Comparison of ENCODE assay signal across 26 cellular contexts in genomic region chr13:38538412-38538811, GRCh38.
DNase-seq lines count a peak whose midpoint lies in the region; TF ChIP-seq lines count a peak whose summit lies in the region.
"Had no signal": no experiment of that assay in that cellular context is flagged by ENCODE, and none has a peak within 500 bp of the region (broad histone marks: within the 10 kb centered on the region; RNA-seq: fewer than 3 reads in every experiment).

No MANE protein-coding gene starts in this region.

- in situ Hi-C loops in GM13977 (cut with MboI; ENCODE audit: low pct_unique_long_range_greater_than_20kb, low sequenced_read_pairs, unreplicated experiment): no loop called here

- TF ChIP-seq CTCF in GM13977 (IDR thresholded peaks at IDR 0.05; ENCODE audit: extremely low read depth, insufficient read depth, missing control alignments) (no peak), MCF 10A (IDR thresholded peaks at IDR 0.05; ENCODE audit: unreplicated experiment) (no peak)

- no peaks in the 10 kb centered on the region for H3K27me3 ChIP-seq in H7 (ENCODE audit: control insufficient read depth, insufficient read depth, low read length)
- H3K27me3 ChIP-seq: BLaER1, heart right ventricle, ovary, suprapubic skin, upper lobe of right lung had no signal

- no peak overlapping the region for H3K27ac Mint-ChIP-seq in MCF 10A (ENCODE audit: low read depth, unreplicated experiment)
- H3K27ac Mint-ChIP-seq: activated CD4-positive, alpha-beta T cell treated with anti-CD3 and anti-CD28 coated beads for 36 hours; activated CD8-positive, alpha-beta T cell treated with anti-CD3 and anti-CD28 coated beads for 36 hours; activated naive CD4-positive, alpha-beta T cell treated with anti-CD3 and anti-CD28 coated beads, Interleukin-2, amount 50 U/mL, for 24 hours; activated T-helper 2 cell treated with anti-CD3 and anti-CD28 coated beads, Interferon-gamma antibody, Interleukin-2, Interleukin-4, amounts not matched to agents 10 μg/mL and 5 μg/mL and 100 μg/mL, durations not matched to agents 14 hours and 24 hours and 36 hours; IgD-negative memory B cell; natural killer cell had no signal

- no peak overlapping the region for H3K4me3 ChIP-seq in H7 (ENCODE audit: insufficient read depth, low read depth, low read length)
- H3K4me3 ChIP-seq: BLaER1, GM23248, heart right ventricle, mucosa of descending colon, ovary, suprapubic skin, upper lobe of right lung had no signal

- intact Hi-C loops in MCF 10A (cut with micrococcal nuclease): no loop called here

- peaks cover 29% of the 10 kb centered on the region for H3K27me3 Mint-ChIP-seq in MCF 10A (ENCODE audit: insufficient read depth, unreplicated experiment)
- H3K27me3 Mint-ChIP-seq: activated CD4-positive, alpha-beta T cell treated with anti-CD3 and anti-CD28 coated beads for 36 hours; activated CD8-positive, alpha-beta T cell treated with anti-CD3 and anti-CD28 coated beads for 36 hours; activated naive CD4-positive, alpha-beta T cell treated with anti-CD3 and anti-CD28 coated beads, Interleukin-2, amount 50 U/mL, for 24 hours; IgD-negative memory B cell had no signal

- H3K9me3 Mint-ChIP-seq in MCF 10A (ENCODE audit: unreplicated experiment): no peaks in the 10 kb centered on the region
- H3K9me3 Mint-ChIP-seq: activated CD8-positive, alpha-beta T cell treated with anti-CD3 and anti-CD28 coated beads for 36 hours; activated naive CD4-positive, alpha-beta T cell treated with anti-CD3 and anti-CD28 coated beads, Interleukin-2, amount 50 U/mL, for 24 hours; activated T-helper 2 cell treated with anti-CD3 and anti-CD28 coated beads, Interferon-gamma antibody, Interleukin-2, Interleukin-4, amounts not matched to agents 10 μg/mL and 5 μg/mL and 100 μg/mL, durations not matched to agents 14 hours and 24 hours and 36 hours; IgD-negative memory B cell had no signal

- H3K4me3 Mint-ChIP-seq in MCF 10A (ENCODE audit: unreplicated experiment): no peak overlapping the region
- H3K4me3 Mint-ChIP-seq: activated CD4-positive, alpha-beta T cell treated with anti-CD3 and anti-CD28 coated beads for 36 hours; activated CD8-positive, alpha-beta T cell treated with anti-CD3 and anti-CD28 coated beads for 36 hours; activated naive CD4-positive, alpha-beta T cell treated with anti-CD3 and anti-CD28 coated beads, Interleukin-2, amount 50 U/mL, for 24 hours; IgD-negative memory B cell; natural killer cell had no signal

- CTCF ChIA-PET in MCF 10A (lab: Yijun Ruan, JAX): interaction anchor here (0.6 to 1.7 kb wide), 2 partner anchors 21 to 897 kb away, joined by 3 to 4 read pairs; no protein-coding TSS in a partner anchor

- BruUV-seq in MCF 10A (replicated peaks; lab: Mats Ljungman, UMichigan): no TSS peak

- POLR2A ChIA-PET in MCF 10A (lab: Yijun Ruan, JAX): no interaction called here

- DNase-seq in H7 (peak; percentile 18), NCI-H1105 (lab: John Stamatoyannopoulos, UW) (peak; percentile 19), NCI-H748 (lab: John Stamatoyannopoulos, UW; ENCODE audit: unreplicated experiment) (peak; percentile 98), iPS-NIHi7 (ENCODE audit: extremely low spot score) (peak; percentile 64), GM13977 (ENCODE audit: low spot score) (no peak), MCF 10A (ENCODE audit: unreplicated experiment) (no peak), anterior cingulate cortex (lab: John Stamatoyannopoulos, UW) (no peak)
- DNase-seq: activated CD4-positive, alpha-beta T cell treated with anti-CD3 and anti-CD28 coated beads for 36 hours; activated CD8-positive, alpha-beta T cell treated with anti-CD3 and anti-CD28 coated beads for 36 hours; DMS 273 treated with DMSO at 0.1 percent for 48 hours; foreskin melanocyte; GM23248; heart right ventricle; left cardiac atrium; mucosa of descending colon; natural killer cell; NCI-H1048; NCI-H524 treated with DMSO at 0.1 percent for 48 hours; ovary; stimulated activated naive CD4-positive, alpha-beta T cell; upper lobe of right lung had no signal

- H3K36me3 Mint-ChIP-seq in MCF 10A (ENCODE audit: insufficient read depth, unreplicated experiment): no peaks in the 10 kb centered on the region
- H3K36me3 Mint-ChIP-seq: activated naive CD4-positive, alpha-beta T cell treated with anti-CD3 and anti-CD28 coated beads, Interleukin-2, amount 50 U/mL, for 24 hours; IgD-negative memory B cell had no signal

- H3K36me3 ChIP-seq in H7 (replicated peaks; ENCODE audit: control insufficient read depth, insufficient read depth, low read length): no peaks in the 10 kb centered on the region
- H3K36me3 ChIP-seq: BLaER1, heart right ventricle, ovary, suprapubic skin, upper lobe of right lung had no signal

- peaks cover 8% of the 10 kb centered on the region for H3K4me1 Mint-ChIP-seq in MCF 10A (ENCODE audit: insufficient read depth, unreplicated experiment)
- H3K4me1 Mint-ChIP-seq: activated CD4-positive, alpha-beta T cell treated with anti-CD3 and anti-CD28 coated beads for 36 hours; activated naive CD4-positive, alpha-beta T cell treated with anti-CD3 and anti-CD28 coated beads, Interleukin-2, amount 50 U/mL, for 24 hours; IgD-negative memory B cell; natural killer cell had no signal

Comparison
In these comparisons a context has a peak if more than half of its experiments do, and no peak if none do; other contexts are left out.
1. DNase-seq: peak in H7 (single experiment), NCI-H1105 (single experiment), NCI-H748 (single experiment) and iPS-NIHi7 (single experiment); none in GM13977 (single experiment), MCF 10A (single experiment) and anterior cingulate cortex (0 of 58).